ENCODE assay signal across 13 cellular contexts in genomic region chr13:109447667-109448066, GRCh38.
DNase-seq lines count a peak whose midpoint lies in the region; ATAC-seq and TF ChIP-seq lines count a peak whose summit lies in the region.
"Had no signal": no experiment of that assay in that cellular context is flagged by ENCODE, and none has a peak within 500 bp of the region (broad histone marks: within the 10 kb centered on the region; RNA-seq: fewer than 3 reads in every experiment).

No MANE protein-coding gene starts in this region.

- intact Hi-C loops in Calu3 (cut with micrococcal nuclease; ENCODE audit: unreplicated experiment): no loop called here

- H3K27ac Mint-ChIP-seq in chondrocyte (ENCODE audit: unreplicated experiment): peak overlapping the region; percentile 29
- H3K27ac Mint-ChIP-seq in stimulated activated effector memory CD8-positive, alpha-beta T cell treated with anti-CD3 and anti-CD28 coated beads, Interleukin-12 subunit alpha, Interleukin-12 subunit beta, amount 100 ng/mL, for 72 hours: no peak overlapping the region
- H3K27ac Mint-ChIP-seq in glutamatergic neuron (ENCODE audit: unreplicated experiment): no peak overlapping the region
- no peak overlapping the region for H3K27ac Mint-ChIP-seq in Calu3 (ENCODE audit: unreplicated experiment)
- H3K27ac Mint-ChIP-seq: CD4-positive, alpha-beta memory T cell had no signal

- H3K4me1 Mint-ChIP-seq in chondrocyte (ENCODE audit: low read depth) (peaks cover 20% of the 10 kb centered on the region), glutamatergic neuron (ENCODE audit: low read depth, unreplicated experiment) (no peaks in the 10 kb centered on the region), Calu3 (ENCODE audit: low read depth, unreplicated experiment) (no peaks in the 10 kb centered on the region)
- no peaks in the 10 kb centered on the region for H3K4me1 Mint-ChIP-seq in stimulated activated effector memory CD8-positive, alpha-beta T cell treated with anti-CD3 and anti-CD28 coated beads, Interleukin-12 subunit alpha, Interleukin-12 subunit beta, amount 100 ng/mL, for 72 hours
- H3K4me1 Mint-ChIP-seq: CD4-positive, alpha-beta memory T cell had no signal

- H3K9me3 Mint-ChIP-seq in chondrocyte (ENCODE audit: low read depth) (peaks cover 32% of the 10 kb centered on the region), glutamatergic neuron (ENCODE audit: unreplicated experiment) (no peaks in the 10 kb centered on the region), Calu3 (ENCODE audit: low read depth, unreplicated experiment) (peaks cover 3% of the 10 kb centered on the region)
- H3K9me3 Mint-ChIP-seq in stimulated activated effector memory CD8-positive, alpha-beta T cell treated with anti-CD3 and anti-CD28 coated beads, Interleukin-12 subunit alpha, Interleukin-12 subunit beta, amount 100 ng/mL, for 72 hours: peaks cover 7% of the 10 kb centered on the region

- H3K4me3 Mint-ChIP-seq in chondrocyte (ENCODE audit: unreplicated experiment) (no peak overlapping the region), glutamatergic neuron (ENCODE audit: unreplicated experiment) (no peak overlapping the region), Calu3 (ENCODE audit: low read depth, unreplicated experiment) (no peak overlapping the region)
- H3K4me3 Mint-ChIP-seq in stimulated activated effector memory CD8-positive, alpha-beta T cell treated with anti-CD3 and anti-CD28 coated beads, Interleukin-12 subunit alpha, Interleukin-12 subunit beta, amount 100 ng/mL, for 72 hours: no peak overlapping the region
- H3K4me3 Mint-ChIP-seq: CD4-positive, alpha-beta memory T cell had no signal

- BruUV-seq in Calu3 (replicated peaks; lab: Mats Ljungman, UMichigan): no TSS peak

- H3K36me3 Mint-ChIP-seq in chondrocyte (ENCODE audit: low read depth) (peaks cover 9% of the 10 kb centered on the region), glutamatergic neuron (ENCODE audit: unreplicated experiment) (peaks cover 19% of the 10 kb centered on the region), Calu3 (ENCODE audit: insufficient read depth, unreplicated experiment) (no peaks in the 10 kb centered on the region)
- H3K36me3 Mint-ChIP-seq in stimulated activated effector memory CD8-positive, alpha-beta T cell treated with anti-CD3 and anti-CD28 coated beads, Interleukin-12 subunit alpha, Interleukin-12 subunit beta, amount 100 ng/mL, for 72 hours: no peaks in the 10 kb centered on the region
- H3K36me3 Mint-ChIP-seq: CD4-positive, alpha-beta memory T cell had no signal

- peak; percentile 45 for ATAC-seq in stimulated activated effector memory CD8-positive, alpha-beta T cell treated with anti-CD3 and anti-CD28 coated beads, Interleukin-12 subunit alpha, Interleukin-12 subunit beta, amount 100 ng/mL, for 72 hours
- ATAC-seq: A549 had no signal

- TF ChIP-seq CTCF in chondrocyte (IDR thresholded peaks at IDR 0.05): no peak
- TF ChIP-seq CTCF in glutamatergic neuron (IDR thresholded peaks at IDR 0.05; ENCODE audit: partially characterized antibody, unreplicated experiment): no peak
- no peak for TF ChIP-seq CTCF in Calu3 (IDR thresholded peaks at IDR 0.05; ENCODE audit: unreplicated experiment)

- no peaks in the 10 kb centered on the region for H3K27me3 Mint-ChIP-seq in chondrocyte (ENCODE audit: low read depth)
- peaks cover 3% of the 10 kb centered on the region for H3K27me3 Mint-ChIP-seq in glutamatergic neuron (ENCODE audit: unreplicated experiment)
- no peaks in the 10 kb centered on the region for H3K27me3 Mint-ChIP-seq in Calu3 (ENCODE audit: unreplicated experiment)

- DNase-seq in EH (ENCODE audit: low read depth): peak; percentile 4
- DNase-seq in M059J (ENCODE audit: low read depth): peak; percentile 57
- DNase-seq in chondrocyte (ENCODE audit: low spot score): no peak
- DNase-seq in stimulated activated effector memory CD8-positive, alpha-beta T cell treated with anti-CD3 and anti-CD28 coated beads, Interleukin-12 subunit alpha, Interleukin-12 subunit beta, amount 100 ng/mL, for 72 hours (ENCODE audit: low spot score in 2 of 2): no peak
- DNase-seq in DMS153 (lab: John Stamatoyannopoulos, UW): no peak
- no peak for DNase-seq in NCI-H774 (lab: John Stamatoyannopoulos, UW)
- DNase-seq in glutamatergic neuron: no peak
- no peak for DNase-seq in Calu3
- DNase-seq: BE2C; CD4-positive, alpha-beta memory T cell; DND-41; HCEC 1CT had no signal

- CTCF ChIA-PET in Calu3 (lab: Charles Lee): no interaction called here

Comparison
In these comparisons a context has a peak if more than half of its experiments do, and no peak if none do; other contexts are left out.
1. DNase-seq: peak in EH (single experiment) and M059J (single experiment); none in chondrocyte (single experiment), stimulated activated effector memory CD8-positive, alpha-beta T cell treated with anti-CD3 and anti-CD28 coated beads, Interleukin-12 subunit alpha, Interleukin-12 subunit beta, amount 100 ng/mL, for 72 hours (0 of 2), DMS153 (single experiment), NCI-H774 (single experiment), glutamatergic neuron (single experiment) and Calu3 (single experiment).